In genomic region chr20:62983210-62983609, GRCh38 we compare ENCODE assay signal across 23 cellular contexts. TPM values are rescaled to one million over a fixed set of nuclear protein-coding genes. Genes with fewer than 3 reads are reported as not detected.
DNase-seq lines count a peak whose midpoint lies in the region; ATAC-seq, FAIRE-seq and TF ChIP-seq lines count a peak whose summit lies in the region.
"Had no signal": no experiment of that assay in that cellular context is flagged by ENCODE, and none has a peak within 500 bp of the region (broad histone marks: within the 10 kb centered on the region; RNA-seq: fewer than 3 reads in every experiment).

No MANE protein-coding gene starts in this region.

- no peaks in the 10 kb centered on the region for H3K79me1 ChIP-seq in mesendoderm (ENCODE audit: low read length)

- H3K9me3 ChIP-seq in A549 (no peaks in the 10 kb centered on the region), MM.1S (replicated peaks; ENCODE audit: insufficient read depth, low read length) (no peaks in the 10 kb centered on the region)
- no peaks in the 10 kb centered on the region for H3K9me3 ChIP-seq in BLaER1 treated with 17β-estradiol and CSF1 and Interleukin-3, amounts not matched to agents 10 nM and 100 nM (replicated peaks in 1 of 11)
- H3K9me3 ChIP-seq: MG63, SK-N-SH had no signal

- H3K36me3 ChIP-seq in BLaER1 treated with 17β-estradiol and CSF1 and Interleukin-3, amounts not matched to agents 10 nM and 100 nM = no peaks in the 10 kb centered on the region
- no peaks in the 10 kb centered on the region for H3K36me3 ChIP-seq in mesendoderm (ENCODE audit: control insufficient read depth, insufficient read depth, low read length)
- no peaks in the 10 kb centered on the region for H3K36me3 ChIP-seq in MM.1S (replicated peaks; ENCODE audit: insufficient read depth, low read length)
- H3K36me3 ChIP-seq: MG63 had no signal

- TF ChIP-seq EP300 in A549 (IDR thresholded peaks at IDR 0.05) = no peak

- no peak overlapping the region for H3K4me2 ChIP-seq in A549
- H3K4me2 ChIP-seq in BLaER1 treated with 17β-estradiol and CSF1 and Interleukin-3, amounts not matched to agents 10 nM and 100 nM = peak overlapping the region in 7 of 11 experiments; percentile 88 to 97 (median 94); a peak in 9 of 22 replicates
- H3K4me2 ChIP-seq in mesendoderm (ENCODE audit: low read length) = no peak overlapping the region
- H3K4me2 ChIP-seq in MM.1S (ENCODE audit: low read depth, low read length) = no peak overlapping the region
- H3K4me2 ChIP-seq: SK-N-SH had no signal

- no peak overlapping the region for H2BK15ac ChIP-seq in mesendoderm (replicated peaks; ENCODE audit: low read depth)

- TF ChIP-seq RAD21 in A549 (conservative IDR thresholded peaks at IDR 0.05 in 1 of 2, IDR thresholded peaks at IDR 0.05 in 1 of 2) = no peak

- H3F3A ChIP-seq in MM.1S (ENCODE audit: insufficient read depth, low read length) = no peaks in the 10 kb centered on the region

- TF ChIP-seq CTCF in A549 (IDR thresholded peaks at IDR 0.05) = no peak
- no peak for TF ChIP-seq CTCF in MM.1S (IDR thresholded peaks at IDR 0.05; ENCODE audit: low read length)

- CTCF ChIA-PET in A549 (lab: Yijun Ruan, JAX) = interaction anchor here (0.6 to 2.8 kb wide), 3 partner anchors 11 to 133 kb away, joined by 3 to 9 read pairs (median 3); no protein-coding TSS in a partner anchor

- H3K4ac ChIP-seq in mesendoderm (ENCODE audit: low read depth, low read length) = no peak overlapping the region

- TF ChIP-seq POLR2A in A549 (IDR thresholded peaks at IDR 0.05; ENCODE audit: low read length) = no peak

- no peak for FAIRE-seq in A549 (lab: Jason Lieb, UNC)
- FAIRE-seq: A204.1, GM12891, GM19239 had no signal

- H3K9me2 ChIP-seq in MM.1S (replicated peaks; ENCODE audit: insufficient read depth, low read length) = no peaks in the 10 kb centered on the region
- H3K9me2 ChIP-seq: SK-N-SH had no signal

- H3K56ac ChIP-seq in mesendoderm (ENCODE audit: low read length) = peak overlapping the region; percentile 7

- no peak overlapping the region for H4K8ac ChIP-seq in mesendoderm (ENCODE audit: low read depth, low read length)

- H3K4me1 ChIP-seq in A549 = no peaks in the 10 kb centered on the region
- H3K4me1 ChIP-seq in BLaER1 treated with 17β-estradiol and CSF1 and Interleukin-3, amounts not matched to agents 10 nM and 100 nM = peaks cover 45 to 85% (median 70%) of the 10 kb centered on the region in 10 experiments
- no peaks in the 10 kb centered on the region for H3K4me1 ChIP-seq in mesendoderm (ENCODE audit: control insufficient read depth, low read depth, low read length)
- peaks cover 2% of the 10 kb centered on the region for H3K4me1 ChIP-seq in MM.1S (ENCODE audit: low read length)

- H2BK5ac ChIP-seq in mesendoderm (ENCODE audit: low read length) = no peak overlapping the region

- H3K9ac ChIP-seq in BLaER1 treated with 17β-estradiol and CSF1 and Interleukin-3, amounts not matched to agents 10 nM and 100 nM = no peak overlapping the region
- no peak overlapping the region for H3K9ac ChIP-seq in mesendoderm (ENCODE audit: low read length)
- H3K9ac ChIP-seq in MM.1S (ENCODE audit: low read length) = no peak overlapping the region
- H3K9ac ChIP-seq: SK-N-SH had no signal

- 71% methylated on average over 4 of the region's 6 CpGs for WGBS in A549 (ENCODE audit: missing lambda C conversion rate)
- no CpG with 5 or more reads among the region's 6 CpGs for WGBS in mesendoderm (ENCODE audit: extremely low coverage, insufficient coverage, low lambda C conversion rate)

- H4K20me1 ChIP-seq in BLaER1 treated with 17β-estradiol and CSF1 and Interleukin-3, amounts not matched to agents 10 nM and 100 nM = peaks cover 0 to 55% (median 11%) of the 10 kb centered on the region in 11 experiments; a peak in 13 of 22 replicates
- no peaks in the 10 kb centered on the region for H4K20me1 ChIP-seq in MM.1S (ENCODE audit: insufficient read depth, low read length)

- peaks cover 6 to 47% (median 21%) of the 10 kb centered on the region in 11 experiments; a peak in 18 of 22 replicates for H3K27me3 ChIP-seq in BLaER1 treated with 17β-estradiol and CSF1 and Interleukin-3, amounts not matched to agents 10 nM and 100 nM
- H3K27me3 ChIP-seq in mesendoderm (ENCODE audit: insufficient read depth, low read length, poor library complexity) (no peaks in the 10 kb centered on the region), MM.1S (replicated peaks; ENCODE audit: insufficient read depth, low read length) (peaks cover 87% of the 10 kb centered on the region)

- no peak for ATAC-seq in A549
- ATAC-seq in HG02610 (IDR thresholded peaks at IDR 0.05; ENCODE audit: unreplicated experiment) = no peak
- ATAC-seq: PC-3 had no signal

- H3K23ac ChIP-seq in mesendoderm (ENCODE audit: low read length) = no peak overlapping the region

- H3K4me3 ChIP-seq in A549 (no peak overlapping the region), mesendoderm (ENCODE audit: low read length) (no peak overlapping the region), MM.1S (ENCODE audit: low read length) (no peak overlapping the region)
- H3K4me3 ChIP-seq in BLaER1 treated with 17β-estradiol and CSF1 and Interleukin-3, amounts not matched to agents 10 nM and 100 nM = no peak overlapping the region
- H3K4me3 ChIP-seq: MG63 had no signal

- no peak overlapping the region for H3K18ac ChIP-seq in mesendoderm (ENCODE audit: low read length)

- no peak overlapping the region for H2AK5ac ChIP-seq in mesendoderm (ENCODE audit: low read length)

- H3K27ac ChIP-seq in A549 (no peak overlapping the region), mesendoderm (ENCODE audit: low read depth, low read length) (no peak overlapping the region), MM.1S (ENCODE audit: low read length) (no peak overlapping the region)
- no peak overlapping the region for H3K27ac ChIP-seq in BLaER1 treated with 17β-estradiol and CSF1 and Interleukin-3, amounts not matched to agents 10 nM and 100 nM

- no peak overlapping the region for H2BK120ac ChIP-seq in mesendoderm (ENCODE audit: low read depth, low read length)

- DNase-seq in A549 (ENCODE audit: low read depth in 1 of 2, low spot score in 1 of 2) = no peak
- no peak for DNase-seq in mesendoderm
- no peak for DNase-seq in MM.1S
- DNase-seq: Calu3; DMS79 treated with DMSO at 0.1 percent for 48 hours; GF-D8; H7; KG1; MG63; NCI-H1694; NCI-H2029 treated with DMSO at 0.1 percent for 48 hours; NCI-H446 treated with DMSO at 0.1 percent for 48 hours; NCI-H526; NCI-H82; NK-92 treated with Interleukin-12 subunit alpha and Interleukin-12 subunit beta, amount 100 ng/mL, for 24 hours; PC-3; SK-N-SH; SW 1271 had no signal

- no peak overlapping the region for H2AFZ ChIP-seq in MM.1S (ENCODE audit: low read length)

- no peaks in the 10 kb centered on the region for H3K79me2 ChIP-seq in mesendoderm (ENCODE audit: control insufficient read depth, insufficient read depth, low read length)
- H3K79me2 ChIP-seq in MM.1S (ENCODE audit: low read length) = no peaks in the 10 kb centered on the region

- no peak overlapping the region for H4K5ac ChIP-seq in mesendoderm (ENCODE audit: low read length)

- POLR2A ChIA-PET in A549 (lab: Yijun Ruan, JAX) = no interaction called here

TF ChIP-seq in A549, 52 proteins besides CTCF, POLR2A, EP300 and RAD21:
- TF ChIP-seq ZFP36 (IDR thresholded peaks at IDR 0.05; ENCODE audit: borderline replicate concordance, partially characterized antibody) (peak; percentile 57), MAFK (IDR thresholded peaks at IDR 0.05; ENCODE audit: partially characterized antibody) (no peak)

RNA-seq across cellular contexts. Expression of gene BHLHE23, which starts 23.6 kb away (rescaled TPM):
- polyA plus RNA-seq in A549 (2011; rRNA removed) = not detected in 2 replicates
- polyA plus RNA-seq in A549 (2012; cell fraction: cytosol; rRNA removed) = not detected in 2 replicates
- polyA plus RNA-seq in A549 (2012; cell fraction: nucleus; rRNA removed) = not detected in 2 replicates
- polyA plus RNA-seq in A549 (2017; fragmentation: RNase III; extraction: RNeasy Plus Mini Kit Qiagen cat#74134 plus additional on column Dnase treatment) = not detected in 3 replicates
- polyA minus RNA-seq in A549 (2011; rRNA and poly(A)+ RNA removed) = not detected in 2 replicates
- polyA plus RNA-seq in mesendoderm (2013, experiment 1 of 2) = not detected
- not detected for polyA plus RNA-seq in mesendoderm (2013, experiment 2 of 2)
- polyA plus RNA-seq: SK-N-SH had no signal

RNA-seq across cellular contexts. Expression of gene SLC17A9, which starts 30.7 kb away (rescaled TPM):
- polyA plus RNA-seq in A549 (2011; rRNA removed) = 0.05 TPM in 1 of 2 replicates, not detected in the other
- 0.01 TPM in 1 of 2 replicates, not detected in the other for polyA plus RNA-seq in A549 (2012; cell fraction: cytosol; rRNA removed)
- polyA plus RNA-seq in A549 (2012; cell fraction: nucleus; rRNA removed) = 0.06 and 0.13 TPM in 2 replicates
- not detected in 3 replicates for polyA plus RNA-seq in A549 (2017; fragmentation: RNase III; extraction: RNeasy Plus Mini Kit Qiagen cat#74134 plus additional on column Dnase treatment)
- 0.73 TPM in 1 of 2 replicates, not detected in the other for polyA minus RNA-seq in A549 (2011; rRNA and poly(A)+ RNA removed)
- 11.4 TPM for polyA plus RNA-seq in mesendoderm (2013, experiment 1 of 2)
- 12.4 TPM for polyA plus RNA-seq in mesendoderm (2013, experiment 2 of 2)
- polyA plus RNA-seq: SK-N-SH had no signal

RNA-seq across cellular contexts. Expression of gene GID8, which starts 45.3 kb away (rescaled TPM):
- polyA plus RNA-seq in A549 (2011; rRNA removed) = 24.5 and 25.0 TPM in 2 replicates
- 15.3 and 16.0 TPM in 2 replicates for polyA plus RNA-seq in A549 (2012; cell fraction: cytosol; rRNA removed)
- polyA plus RNA-seq in A549 (2012; cell fraction: nucleus; rRNA removed) = 13.1 and 19.2 TPM in 2 replicates
- polyA plus RNA-seq in A549 (2017; fragmentation: RNase III; extraction: RNeasy Plus Mini Kit Qiagen cat#74134 plus additional on column Dnase treatment) = 18.6 to 19.2 TPM (median 19.0 TPM) in 3 replicates
- 21.9 and 24.0 TPM in 2 replicates for polyA minus RNA-seq in A549 (2011; rRNA and poly(A)+ RNA removed)
- 34.7 TPM for polyA plus RNA-seq in mesendoderm (2013, experiment 1 of 2)
- 34.4 TPM for polyA plus RNA-seq in mesendoderm (2013, experiment 2 of 2)

RNA-seq across cellular contexts. Expression of gene DIDO1, which starts 56.9 kb away (rescaled TPM):
- polyA plus RNA-seq in A549 (2011; rRNA removed) (12.6 and 15.3 TPM in 2 replicates), A549 (2017; fragmentation: RNase III; extraction: RNeasy Plus Mini Kit Qiagen cat#74134 plus additional on column Dnase treatment) (14.8 to 16.2 TPM (median 15.4 TPM) in 3 replicates)
- polyA plus RNA-seq in A549 (2012; cell fraction: cytosol; rRNA removed) = 7.0 and 8.3 TPM in 2 replicates
- polyA plus RNA-seq in A549 (2012; cell fraction: nucleus; rRNA removed) = 30.1 and 39.5 TPM in 2 replicates
- polyA minus RNA-seq in A549 (2011; rRNA and poly(A)+ RNA removed) = 21.1 and 23.1 TPM in 2 replicates
- 37.6 TPM for polyA plus RNA-seq in mesendoderm (2013, experiment 1 of 2)
- polyA plus RNA-seq in mesendoderm (2013, experiment 2 of 2) = 38.2 TPM

Comparison
In these comparisons a context has a peak if more than half of its experiments do, and no peak if none do; other contexts are left out.
1. H3K4me2 ChIP-seq: peak in BLaER1 treated with 17β-estradiol and CSF1 and Interleukin-3, amounts not matched to agents 10 nM and 100 nM (7 of 11); none in A549 (single experiment), mesendoderm (single experiment) and MM.1S (single experiment).